In genomic region chr1:88683848-88684481, GRCh38 we compare ENCODE assay signal across 8 cellular contexts. TPM values are rescaled to one million over a fixed set of nuclear protein-coding genes. Genes with fewer than 3 reads are reported as not detected.
DNase-seq lines count a peak whose midpoint lies in the region; ATAC-seq and TF ChIP-seq lines count a peak whose summit lies in the region.

Gene PKN2, plus strand, starts transcription at chr1:88684273. Its CDS starts 308 bp downstream, at chr1:88684581.

- H3K79me2 ChIP-seq in PC-3 (ENCODE audit: low read length): peaks cover 52% of the 10 kb centered on the region

- CTCF ChIA-PET in PC-3 (lab: Charles Lee): interaction anchor here (0.6 to 1.5 kb wide), 3 partner anchors 28 to 79 kb away, joined by 3 to 7 read pairs (median 4); no protein-coding TSS in a partner anchor

- POLR2A ChIA-PET in PC-3 (lab: Charles Lee; ENCODE audit: unreplicated experiment): interaction anchor here (0.6 to 0.7 kb wide), 4 partner anchors 19 to 874 kb away, joined by 3 to 8 read pairs (median 6); no protein-coding TSS in a partner anchor

- no peaks in the 10 kb centered on the region for H3K27me3 ChIP-seq in PC-3 (ENCODE audit: low read length)

- no TSS peak for BruUV-seq in PC-3 (replicated peaks; lab: Mats Ljungman, UMichigan)

- H3K9me2 ChIP-seq in PC-3 (replicated peaks; ENCODE audit: low read length): no peaks in the 10 kb centered on the region

- peaks cover 24% of the 10 kb centered on the region for H4K20me1 ChIP-seq in PC-3 (ENCODE audit: low read length)

- H3K9me3 ChIP-seq in PC-3 (ENCODE audit: low read length) (no peaks in the 10 kb centered on the region), mucosa of descending colon (no peaks in the 10 kb centered on the region)

- TF ChIP-seq CTCF in PC-3 (conservative IDR thresholded peaks at IDR 0.05; ENCODE audit: low read depth, low read length): 0 out of 2 replicates have a peak, but pooled peaks have one; percentile 8
- no peak for TF ChIP-seq CTCF in epithelial cell of esophagus (IDR thresholded peaks at IDR 0.05; ENCODE audit: insufficient read depth, low read depth, low read length, missing control alignments)
- peak; percentile 24 for TF ChIP-seq CTCF in mucosa of descending colon (IDR thresholded peaks at IDR 0.05)

- intact Hi-C loops in PC-3 (cut with micrococcal nuclease) (loop anchor here (2.0 to 5.0 kb wide), 3 partner anchors 47 to 208 kb away; partner anchors contain the start of gene GTF2B), mucosa of descending colon (cut with DNase I, micrococcal nuclease) (no loop called here)

- H3K4me3 ChIP-seq in Jurkat, Clone E6-1 (ENCODE audit: low read length): peak within 1 kb of the TSS; percentile 87
- H3K4me3 ChIP-seq in PC-3 (ENCODE audit: low read length) (peak within 1 kb of the TSS; percentile 84), epithelial cell of esophagus (ENCODE audit: low read length) (peak within 1 kb of the TSS; percentile 75), mucosa of descending colon (peak within 1 kb of the TSS; percentile 90)

- peak within 1 kb of the TSS; percentile 90 for H3K9ac ChIP-seq in PC-3 (ENCODE audit: low read length)

- peak; percentile 100 for DNase-seq in DMS53 (lab: John Stamatoyannopoulos, UW)
- peak; percentile 97 for DNase-seq in Jurkat, Clone E6-1 (ENCODE audit: low read depth, low spot score)
- DNase-seq in PC-3: peak; percentile 99
- DNase-seq in activated T-cell treated with anti-CD3 and anti-CD28 coated beads for 48 hours (ENCODE audit: low read depth): peak; percentile 98
- peak; percentile 99 for DNase-seq in epithelial cell of esophagus (ENCODE audit: low read depth)
- peak; percentile 97 to 99 (median 99) for DNase-seq in mucosa of descending colon
- peak; percentile 95 for DNase-seq in stimulated activated CD8-positive, alpha-beta memory T cell treated with anti-CD3 and anti-CD28 coated beads, Interleukin-4, amount 100 ng/mL, for 24 hours (ENCODE audit: low read depth)

- peaks cover 37% of the 10 kb centered on the region for H3K4me1 ChIP-seq in PC-3 (ENCODE audit: insufficient read depth, low read length)
- peaks cover 12% of the 10 kb centered on the region for H3K4me1 ChIP-seq in mucosa of descending colon (ENCODE audit: low read depth)

- H3K36me3 ChIP-seq in PC-3 (ENCODE audit: low read depth, low read length): no peaks in the 10 kb centered on the region
- H3K36me3 ChIP-seq in mucosa of descending colon (ENCODE audit: low read depth): peaks cover 4% of the 10 kb centered on the region

- H2AFZ ChIP-seq in PC-3 (ENCODE audit: low read length): peak within 1 kb of the TSS; percentile 92

- no peaks in the 10 kb centered on the region for H3F3A ChIP-seq in PC-3 (ENCODE audit: low read length, unreplicated experiment)

- peak within 1 kb of the TSS; percentile 86 for H3K27ac ChIP-seq in PC-3 (ENCODE audit: low read length)

- peak within 1 kb of the TSS; percentile 99 for H3K4me2 ChIP-seq in PC-3 (ENCODE audit: low read length)

- ATAC-seq in GM21619 (IDR thresholded peaks at IDR 0.05; ENCODE audit: unreplicated experiment) (peak; percentile 86), PC-3 (peak; percentile 88), mucosa of descending colon (peak; percentile 96)

RNA-seq across cellular contexts. Expression of gene PKN2, which starts in this region (rescaled TPM):
- polyA plus RNA-seq in Jurkat, Clone E6-1 (2012; ENCODE audit: insufficient read depth, insufficient read length): 11.7 TPM
- 20.8 and 36.1 TPM in 2 replicates for total RNA-seq in PC-3 (2014; rRNA removed)
- total RNA-seq in mucosa of descending colon: 10 to 100 TPM; 54.6 to 81.9 (median 58.0) TPM

Comparison
In these comparisons a context has a peak if more than half of its experiments do, and no peak if none do; other contexts are left out.
1. Peak in every context shown above with its lines: DNase-seq, ATAC-seq, H3K4me3 ChIP-seq and H3K27ac ChIP-seq.